In the genomic region with DNA sequence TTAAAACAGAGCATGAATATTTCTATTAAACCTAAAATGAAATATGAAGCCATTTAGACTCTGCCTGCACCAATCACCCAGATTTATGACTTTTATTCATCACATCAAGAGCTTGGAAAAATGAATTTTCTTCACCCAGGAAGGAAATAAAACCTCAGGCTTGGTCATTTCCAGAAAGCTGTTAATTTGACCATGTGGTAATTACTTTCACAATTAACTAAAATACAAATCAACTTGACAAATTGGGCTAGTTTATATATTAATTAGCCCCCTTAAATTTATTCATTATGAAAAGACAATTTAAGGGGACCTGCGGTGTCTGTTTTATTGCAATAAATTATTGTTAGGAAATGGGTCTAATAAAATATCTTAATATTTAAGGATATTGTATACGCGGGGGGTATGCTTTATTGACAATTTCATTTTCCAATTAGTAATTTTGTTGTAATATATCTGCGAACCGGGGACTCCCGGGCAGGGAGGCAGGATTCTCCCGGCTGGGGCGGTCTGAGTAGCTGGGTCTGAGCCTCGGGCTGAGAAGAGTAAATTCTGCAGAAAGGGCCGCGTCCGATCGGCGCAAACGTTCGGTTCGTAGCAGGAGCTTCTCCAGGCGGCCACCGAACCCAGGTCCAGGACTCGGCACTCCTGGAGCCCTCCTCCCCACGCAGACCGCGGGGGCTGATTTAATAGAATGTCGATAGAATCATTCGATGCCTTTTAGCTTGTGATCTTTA, we compare ENCODE assay signal across 9 cellular contexts. TPM values are rescaled to one million over a fixed set of nuclear protein-coding genes. Genes with fewer than 3 reads are reported as not detected.
"Had no signal": no experiment of that assay in that cellular context is flagged by ENCODE, and none has a peak within 500 bp of the region (broad histone marks: within the 10 kb centered on the region; RNA-seq: fewer than 3 reads in every experiment).

No MANE protein-coding gene starts in this region.

- H3K4me1 ChIP-seq: parathyroid adenoma had no signal

- H3K79me2 ChIP-seq: parathyroid adenoma had no signal

- H3K4me3 Mint-ChIP-seq: neural crest cell had no signal

- H3K27ac Mint-ChIP-seq: stimulated activated effector memory CD8-positive, alpha-beta T cell treated with anti-CD3 and anti-CD28 coated beads, Interleukin-12 subunit alpha, Interleukin-12 subunit beta, amount 100 ng/mL, for 72 hours had no signal

- H2AFZ ChIP-seq: parathyroid adenoma had no signal

- H3K9me3 ChIP-seq: ascending aorta, tibial nerve had no signal

- DNase-seq: activated gamma-delta T cell, dorsolateral prefrontal cortex, right cardiac atrium had no signal

- H3K36me3 ChIP-seq: ascending aorta, tibial nerve had no signal

- ATAC-seq: right cardiac atrium; stimulated activated effector memory CD8-positive, alpha-beta T cell treated with anti-CD3 and anti-CD28 coated beads, Interleukin-12 subunit alpha, Interleukin-12 subunit beta, amount 100 ng/mL, for 72 hours had no signal

- H3K36me3 Mint-ChIP-seq: stimulated activated effector memory CD8-positive, alpha-beta T cell treated with anti-CD3 and anti-CD28 coated beads, Interleukin-12 subunit alpha, Interleukin-12 subunit beta, amount 100 ng/mL, for 72 hours had no signal

- H3K27ac ChIP-seq: ascending aorta, dorsolateral prefrontal cortex, parathyroid adenoma, tibial nerve had no signal

- H3K9ac ChIP-seq: parathyroid adenoma had no signal

- H3K9me3 Mint-ChIP-seq: neural crest cell; stimulated activated effector memory CD8-positive, alpha-beta T cell treated with anti-CD3 and anti-CD28 coated beads, Interleukin-12 subunit alpha, Interleukin-12 subunit beta, amount 100 ng/mL, for 72 hours had no signal

- H3K4me1 Mint-ChIP-seq: neural crest cell had no signal

RNA-seq across cellular contexts. Expression of a gene that starts 9.4 kb away (rescaled TPM):
- total RNA-seq: ascending aorta, bronchial epithelial cell, dorsolateral prefrontal cortex, right cardiac atrium, tibial nerve had no signal
- polyA plus RNA-seq: right cardiac atrium had no signal
